24 cellular contexts compared by ENCODE assay signal in genomic region chr19:31070126-31070525, GRCh38.
"Had no signal": no experiment of that assay in that cellular context is flagged by ENCODE, and none has a peak within 500 bp of the region (broad histone marks: within the 10 kb centered on the region; RNA-seq: fewer than 3 reads in every experiment).

No MANE protein-coding gene starts in this region.

- DNase-seq: activated CD4-positive, alpha-beta T cell treated with anti-CD3 and anti-CD28 coated beads, Interleukin-2, amount 10 ng/mL, durations not matched to agents 24 days and 14 days; activated CD4-positive, alpha-beta T cell treated with anti-CD3 and anti-CD28 coated beads, Interleukin-2, amount 50 U/mL, for 4 hours; activated CD8-positive, alpha-beta T cell treated with anti-CD3 and anti-CD28 coated beads, Interleukin-2, amount 10 ng/mL, durations not matched to agents 7 days and 5 days; activated effector memory CD4-positive, alpha-beta T cell treated with Interleukin-2 at 50 U/mL for 16 hours; activated naive CD4-positive, alpha-beta T cell treated with anti-CD3 and anti-CD28 coated beads, Interleukin-2, amount 50 U/mL, for 16 hours; activated naive CD8-positive, alpha-beta T cell treated with anti-CD3 and anti-CD28 coated beads, Interleukin-2, amount 10 ng/mL, durations not matched to agents 7 days and 5 days; activated T-cell treated with anti-CD3 and anti-CD28 coated beads, Interleukin-2, amount 50 U/mL, for 24 hours; amygdala; NCI-H1048; NCI-H1105 treated with DMSO at 0.1 percent for 48 hours; NCI-H1436 treated with DMSO at 0.1 percent for 48 hours; NCI-H1694 treated with DMSO at 0.1 percent for 48 hours; NCI-H2029; NCI-H345; NCI-H524 treated with DMSO at 0.1 percent for 48 hours; SHP77; SJCRH30; SK-N-SH had no signal

- H3K27ac Mint-ChIP-seq: activated CD4-positive, alpha-beta T cell treated with anti-CD3 and anti-CD28 coated beads, Interleukin-2, amount 10 ng/mL, durations not matched to agents 24 days and 14 days; activated CD8-positive, alpha-beta T cell treated with anti-CD3 and anti-CD28 coated beads, Interleukin-2, amount 10 ng/mL, durations not matched to agents 7 days and 5 days; activated naive CD8-positive, alpha-beta T cell treated with anti-CD3 and anti-CD28 coated beads, Interleukin-2, amount 10 ng/mL, durations not matched to agents 7 days and 5 days; activated T-cell treated with anti-CD3 and anti-CD28 coated beads, Interleukin-2, amount 50 U/mL, for 24 hours; T-helper 1 cell treated with Interleukin-12 subunit alpha and Interleukin-12 subunit beta and Interleukin-4 antibody, amounts not matched to agents 30 μg/mL and 1 μg/mL, for 36 hours; T-helper 2 cell treated with Interferon-gamma antibody and Interleukin-4, amounts not matched to agents 5 μg/mL and 100 μg/mL, for 36 hours had no signal

- H3K4me1 ChIP-seq: ascending aorta had no signal

- H3K4me2 ChIP-seq: SK-N-SH had no signal

- H3K4me1 Mint-ChIP-seq: activated CD4-positive, alpha-beta T cell treated with anti-CD3 and anti-CD28 coated beads, Interleukin-2, amount 10 ng/mL, durations not matched to agents 24 days and 14 days; activated naive CD8-positive, alpha-beta T cell treated with anti-CD3 and anti-CD28 coated beads, Interleukin-2, amount 10 ng/mL, durations not matched to agents 7 days and 5 days; central memory CD8-positive, alpha-beta T cell had no signal

- H3K4me3 ChIP-seq: ascending aorta, cardiac muscle cell, K562, SJCRH30 had no signal

- H3K36me3 Mint-ChIP-seq: activated naive CD8-positive, alpha-beta T cell treated with anti-CD3 and anti-CD28 coated beads, Interleukin-2, amount 10 ng/mL, durations not matched to agents 7 days and 5 days had no signal

- H3K9me3 Mint-ChIP-seq: activated CD4-positive, alpha-beta T cell treated with anti-CD3 and anti-CD28 coated beads, Interleukin-2, amount 10 ng/mL, durations not matched to agents 24 days and 14 days; activated naive CD8-positive, alpha-beta T cell treated with anti-CD3 and anti-CD28 coated beads, Interleukin-2, amount 10 ng/mL, durations not matched to agents 7 days and 5 days; activated T-cell treated with anti-CD3 and anti-CD28 coated beads, Interleukin-2, amount 50 U/mL, for 24 hours; central memory CD8-positive, alpha-beta T cell; T-helper 1 cell treated with Interleukin-12 subunit alpha and Interleukin-12 subunit beta and Interleukin-4 antibody, amounts not matched to agents 30 μg/mL and 1 μg/mL, for 36 hours; T-helper 2 cell treated with Interferon-gamma antibody and Interleukin-4, amounts not matched to agents 5 μg/mL and 100 μg/mL, for 36 hours had no signal

- H3K9ac ChIP-seq: SK-N-SH had no signal

- H3K27me3 ChIP-seq: ascending aorta, SJCRH30 had no signal

- H3K36me3 ChIP-seq: ascending aorta, cardiac muscle cell, SJCRH30 had no signal

- H3K27ac ChIP-seq: ascending aorta, cardiac muscle cell, SJCRH30 had no signal

- H3K9me3 ChIP-seq: ascending aorta, SJCRH30, SK-N-SH had no signal

- H3K4me3 Mint-ChIP-seq: activated CD4-positive, alpha-beta T cell treated with anti-CD3 and anti-CD28 coated beads, Interleukin-2, amount 10 ng/mL, durations not matched to agents 24 days and 14 days; activated CD8-positive, alpha-beta T cell treated with anti-CD3 and anti-CD28 coated beads, Interleukin-2, amount 10 ng/mL, durations not matched to agents 7 days and 5 days; activated naive CD8-positive, alpha-beta T cell treated with anti-CD3 and anti-CD28 coated beads, Interleukin-2, amount 10 ng/mL, durations not matched to agents 7 days and 5 days; activated T-cell treated with anti-CD3 and anti-CD28 coated beads, Interleukin-2, amount 50 U/mL, for 24 hours; central memory CD8-positive, alpha-beta T cell; T-helper 1 cell treated with Interleukin-12 subunit alpha and Interleukin-12 subunit beta and Interleukin-4 antibody, amounts not matched to agents 30 μg/mL and 1 μg/mL, for 36 hours; T-helper 2 cell treated with Interferon-gamma antibody and Interleukin-4, amounts not matched to agents 5 μg/mL and 100 μg/mL, for 36 hours had no signal
